Comparison of ENCODE assay signal across 31 cellular contexts in the genomic region with DNA sequence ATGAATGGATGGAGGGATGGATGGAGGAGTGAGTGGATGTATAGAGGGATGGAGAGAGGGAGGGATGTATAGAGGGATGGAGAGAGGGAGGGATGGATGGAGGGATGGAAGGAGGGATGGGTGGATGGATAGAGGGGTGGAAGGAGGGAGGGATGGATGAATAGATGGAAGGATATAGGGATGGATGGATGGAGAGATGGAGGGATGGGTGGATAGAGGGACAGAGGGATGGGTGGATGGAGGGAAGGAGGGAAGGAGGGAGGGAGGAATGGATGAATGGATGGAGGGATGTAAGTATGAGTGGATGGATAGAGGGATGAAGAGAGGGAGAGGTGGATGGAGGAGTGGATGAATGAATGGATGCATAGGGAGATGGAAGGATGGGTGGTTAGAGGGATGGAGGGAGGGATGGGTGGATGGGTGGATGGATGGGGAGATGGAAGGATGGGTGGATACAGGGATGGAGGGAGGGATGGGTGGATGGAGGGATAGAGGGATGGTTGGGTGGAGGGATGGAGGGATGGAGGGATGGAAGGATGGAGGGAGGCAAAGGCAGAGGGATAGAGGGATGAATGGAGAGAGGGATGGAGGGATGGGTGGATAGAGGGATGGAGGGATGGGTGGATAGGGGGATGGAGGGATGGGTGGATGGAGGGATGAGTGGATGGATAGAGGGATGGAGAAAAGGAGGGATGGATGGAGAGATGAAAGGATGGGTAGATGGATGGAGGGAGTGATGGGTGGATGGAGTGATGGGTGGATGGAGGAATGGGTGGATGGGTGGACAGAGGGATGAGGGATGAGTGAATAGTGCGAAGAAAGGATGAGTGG.
"Had no signal": no experiment of that assay in that cellular context is flagged by ENCODE, and none has a peak within 500 bp of the region (broad histone marks: within the 10 kb centered on the region; RNA-seq: fewer than 3 reads in every experiment).

No MANE protein-coding gene starts in this region.

- ATAC-seq: activated CD4-positive, alpha-beta T cell treated with anti-CD3 and anti-CD28 coated beads for 36 hours; activated CD4-positive, CD25-positive, alpha-beta regulatory T cell treated with anti-CD3 and anti-CD28 coated beads, Interleukin-2, amount 50 U/mL, for 24 hours; activated CD8-positive, alpha-beta memory T cell treated with anti-CD3 and anti-CD28 coated beads, Interleukin-2, amount 10 ng/mL, durations not matched to agents 7 days and 5 days; PC-3; SK-N-SH treated with all-trans-retinoic acid at 6 μM for 48 hours; T-cell; WTC11 had no signal

- H3K4me3 Mint-ChIP-seq: activated CD4-positive, alpha-beta memory T cell treated with anti-CD3 and anti-CD28 coated beads, Interleukin-2, amount 10 ng/mL, durations not matched to agents 7 days and 5 days; activated CD4-positive, alpha-beta T cell treated with anti-CD3 and anti-CD28 coated beads for 36 hours; activated CD8-positive, alpha-beta memory T cell treated with anti-CD3 and anti-CD28 coated beads, Interleukin-2, amount 10 ng/mL, durations not matched to agents 7 days and 5 days; WTC11 had no signal

- H3K27ac ChIP-seq: ascending aorta, cardiac muscle cell, Peyer's patch had no signal

- H3K9me3 Mint-ChIP-seq: activated CD4-positive, alpha-beta memory T cell treated with anti-CD3 and anti-CD28 coated beads, Interleukin-2, amount 10 ng/mL, durations not matched to agents 7 days and 5 days; activated naive CD8-positive, alpha-beta T cell treated with anti-CD3 and anti-CD28 coated beads, Interleukin-2, amount 10 ng/mL, durations not matched to agents 7 days and 5 days; T-cell; WTC11 had no signal

- H3K36me3 Mint-ChIP-seq: activated CD8-positive, alpha-beta memory T cell treated with anti-CD3 and anti-CD28 coated beads, Interleukin-2, amount 10 ng/mL, durations not matched to agents 7 days and 5 days; T-cell; WTC11 had no signal

- H3K9me3 ChIP-seq: ascending aorta, Peyer's patch had no signal

- H3K27me3 ChIP-seq: ascending aorta, Peyer's patch had no signal

- DNase-seq: activated CD4-positive, alpha-beta memory T cell treated with anti-CD3 and anti-CD28 coated beads, Interleukin-2, amount 10 ng/mL, durations not matched to agents 7 days and 5 days; activated CD4-positive, alpha-beta T cell treated with anti-CD3 and anti-CD28 coated beads for 36 hours; activated CD4-positive, alpha-beta T cell treated with anti-CD3 and anti-CD28 coated beads, Interleukin-2, amount 50 U/mL, for 1 hour; activated CD8-positive, alpha-beta memory T cell treated with anti-CD3 and anti-CD28 coated beads for 24 hours; activated CD8-positive, alpha-beta memory T cell treated with anti-CD3 and anti-CD28 coated beads, Interleukin-2, amount 10 ng/mL, durations not matched to agents 7 days and 5 days; activated CD8-positive, alpha-beta memory T cell treated with anti-CD3 and anti-CD28 coated beads, Interleukin-2, amount 50 U/mL, for 48 hours; activated effector memory CD4-positive, alpha-beta T cell treated with Interleukin-2 at 50 U/mL for 16 hours; activated naive CD4-positive, alpha-beta T cell treated with anti-CD3 and anti-CD28 coated beads, Interleukin-2, amount 50 U/mL, for 16 hours; activated naive CD8-positive, alpha-beta T cell treated with anti-CD3 and anti-CD28 coated beads, Interleukin-2, amount 10 ng/mL, durations not matched to agents 7 days and 5 days; amygdala; MM.1S; MV-4-11; NCI-H1092; NCI-H1436 treated with DMSO at 0.1 percent for 48 hours; NCI-H1694 treated with DMSO at 0.1 percent for 48 hours; NCI-H2029; NCI-H2171; NCI-H510A; NCI-H526; NCI-H748 treated with DMSO at 0.1 percent for 48 hours; NK-92 treated with Interleukin-12 subunit alpha and Interleukin-12 subunit beta, amount 100 ng/mL, for 24 hours; PC-3; RPMI8226; SIG-M5; T-cell had no signal

- H3K4me3 ChIP-seq: ascending aorta, cardiac muscle cell, Peyer's patch had no signal

- H3K27ac Mint-ChIP-seq: activated CD4-positive, alpha-beta memory T cell treated with anti-CD3 and anti-CD28 coated beads, Interleukin-2, amount 10 ng/mL, durations not matched to agents 7 days and 5 days; activated CD4-positive, alpha-beta T cell treated with anti-CD3 and anti-CD28 coated beads for 36 hours; activated CD8-positive, alpha-beta memory T cell treated with anti-CD3 and anti-CD28 coated beads, Interleukin-2, amount 10 ng/mL, durations not matched to agents 7 days and 5 days; WTC11 had no signal

- H3K36me3 ChIP-seq: ascending aorta, cardiac muscle cell, Peyer's patch had no signal
